ENCODE assay signal across 29 cellular contexts in the genomic region with DNA sequence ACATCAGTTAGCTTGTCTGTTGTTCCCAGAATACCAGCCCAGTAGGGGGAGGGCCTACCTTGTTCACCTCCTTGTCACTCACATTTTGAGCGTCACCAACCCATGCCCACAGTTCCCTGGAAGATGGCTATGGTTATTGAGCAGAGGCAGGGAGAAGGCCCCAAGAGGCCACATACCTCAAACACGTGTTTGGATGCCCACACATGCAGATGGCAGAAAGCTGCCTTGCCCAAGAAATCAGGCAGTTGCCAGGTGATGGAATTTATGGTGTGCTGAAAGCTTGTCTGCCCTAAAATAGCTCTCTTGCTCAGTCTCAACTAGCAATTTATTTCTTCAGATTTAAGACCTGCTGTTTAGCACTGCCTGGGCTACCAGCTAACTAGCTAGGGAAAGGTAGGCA. TPM values are rescaled to one million over a fixed set of nuclear protein-coding genes. Genes with fewer than 3 reads are reported as not detected.
DNase-seq lines count a peak whose midpoint lies in the region; ATAC-seq, FAIRE-seq and TF ChIP-seq lines count a peak whose summit lies in the region.
"Had no signal": no experiment of that assay in that cellular context is flagged by ENCODE, and none has a peak within 500 bp of the region (broad histone marks: within the 10 kb centered on the region; RNA-seq: fewer than 3 reads in every experiment).

No MANE protein-coding gene starts in this region.

- peaks cover 10% of the 10 kb centered on the region for H4K20me1 ChIP-seq in astrocyte (ENCODE audit: insufficient read depth, low read length)

- H3K4me2 ChIP-seq in astrocyte (ENCODE audit: low read length): no peak overlapping the region
- H3K4me2 ChIP-seq: GM23338, neural progenitor cell had no signal

- H3K27ac Mint-ChIP-seq in Calu3 (ENCODE audit: unreplicated experiment) (peak overlapping the region; percentile 21), astrocyte (ENCODE audit: unreplicated experiment) (no peak overlapping the region), glutamatergic neuron (ENCODE audit: unreplicated experiment) (no peak overlapping the region)
- H3K27ac Mint-ChIP-seq: activated CD4-positive, alpha-beta memory T cell treated with anti-CD3 and anti-CD28 coated beads, Interleukin-2, amount 10 ng/mL, durations not matched to agents 7 days and 5 days; activated naive CD4-positive, alpha-beta T cell treated with anti-CD3 and anti-CD28 coated beads for 36 hours; GM23338; neural progenitor cell; T-helper 1 cell treated with Interleukin-12 subunit alpha and Interleukin-12 subunit beta and Interleukin-4 antibody, amounts not matched to agents 30 μg/mL and 1 μg/mL, for 36 hours had no signal

- BruUV-seq in Calu3 (replicated peaks; lab: Mats Ljungman, UMichigan): no TSS peak

- H3K4me1 ChIP-seq in astrocyte (ENCODE audit: insufficient read depth, low read length) (peaks cover 6% of the 10 kb centered on the region), ascending aorta (peaks cover 0 to 2% of the 10 kb centered on the region in 2 donors)
- H3K4me1 ChIP-seq: left lung, neural progenitor cell had no signal

- DNase-seq in AG10803 (ENCODE audit: low read depth): peak; percentile 54
- no peak for DNase-seq in Calu3
- DNase-seq in astrocyte (ENCODE audit: low read depth): no peak
- peak; percentile 37 for DNase-seq in renal cortical epithelial cell (ENCODE audit: low read depth)
- DNase-seq in stimulated activated CD4-positive, alpha-beta T cell treated with anti-CD3 and anti-CD28 coated beads, Interleukin-15, amount 100 ng/mL, for 24 hours: no peak
- no peak for DNase-seq in glutamatergic neuron
- no peak for DNase-seq in ascending aorta (ENCODE audit: low spot score in 2 of 2)
- DNase-seq in left colon: no peak
- DNase-seq: activated CD4-positive, alpha-beta memory T cell treated with anti-CD3 and anti-CD28 coated beads, Interleukin-2, amount 10 ng/mL, durations not matched to agents 7 days and 5 days; activated CD8-positive, alpha-beta memory T cell treated with anti-CD3 and anti-CD28 coated beads, Interleukin-2, amount 50 U/mL, for 4 hours; activated naive CD4-positive, alpha-beta T cell treated with anti-CD3 and anti-CD28 coated beads for 36 hours; C1 segment of cervical spinal cord; DMS79; effector CD4-positive, alpha-beta T cell; left lung; mesendoderm; NCI-H1048; NCI-H524; NK-92 treated with Interleukin-12 subunit alpha and Interleukin-12 subunit beta, amount 100 ng/mL, for 24 hours; right cardiac atrium; stimulated activated CD4-positive, alpha-beta T cell treated with anti-CD3 and anti-CD28 coated beads, Interleukin-4, amount 100 ng/mL, for 24 hours had no signal

- H3K4me3 ChIP-seq in AG10803 (ENCODE audit: low read length) (no peak overlapping the region), astrocyte (ENCODE audit: insufficient read depth, low read depth, low read length) (no peak overlapping the region), ascending aorta (no peak overlapping the region)
- H3K4me3 ChIP-seq: GM23338, left lung, neural progenitor cell had no signal

- no peak overlapping the region for H2AFZ ChIP-seq in astrocyte (ENCODE audit: low read depth, low read length)
- H2AFZ ChIP-seq: GM23338, neural progenitor cell had no signal

- H3K36me3 Mint-ChIP-seq in Calu3 (ENCODE audit: insufficient read depth, unreplicated experiment): peaks cover 17% of the 10 kb centered on the region
- H3K36me3 Mint-ChIP-seq in astrocyte (ENCODE audit: low read depth, unreplicated experiment): peaks cover 8% of the 10 kb centered on the region
- H3K36me3 Mint-ChIP-seq in glutamatergic neuron (ENCODE audit: unreplicated experiment): peaks cover 4% of the 10 kb centered on the region
- H3K36me3 Mint-ChIP-seq: neural progenitor cell, type B pancreatic cell had no signal

- H3K9me3 Mint-ChIP-seq in Calu3 (ENCODE audit: low read depth, unreplicated experiment) (peaks cover 4% of the 10 kb centered on the region), astrocyte (ENCODE audit: unreplicated experiment) (peaks cover 6% of the 10 kb centered on the region), glutamatergic neuron (ENCODE audit: unreplicated experiment) (peaks cover 8% of the 10 kb centered on the region)
- H3K9me3 Mint-ChIP-seq: activated CD4-positive, alpha-beta memory T cell treated with anti-CD3 and anti-CD28 coated beads, Interleukin-2, amount 10 ng/mL, durations not matched to agents 7 days and 5 days; activated naive CD4-positive, alpha-beta T cell treated with anti-CD3 and anti-CD28 coated beads for 36 hours; T-helper 1 cell treated with Interleukin-12 subunit alpha and Interleukin-12 subunit beta and Interleukin-4 antibody, amounts not matched to agents 30 μg/mL and 1 μg/mL, for 36 hours; type B pancreatic cell had no signal

- H3K79me2 ChIP-seq in astrocyte (ENCODE audit: insufficient read depth, low read length): no peaks in the 10 kb centered on the region

- no peak overlapping the region for H3K27ac ChIP-seq in astrocyte (ENCODE audit: low read depth, low read length)
- no peak overlapping the region for H3K27ac ChIP-seq in ascending aorta
- H3K27ac ChIP-seq: left lung, neural progenitor cell had no signal

- TF ChIP-seq CTCF in AG10803 (conservative IDR thresholded peaks at IDR 0.05; ENCODE audit: low read length) (no peak), Calu3 (IDR thresholded peaks at IDR 0.05; ENCODE audit: unreplicated experiment) (no peak), astrocyte (IDR thresholded peaks at IDR 0.05; ENCODE audit: insufficient read depth, low read depth, low read length) (no peak), glutamatergic neuron (IDR thresholded peaks at IDR 0.05; ENCODE audit: partially characterized antibody, unreplicated experiment) (no peak), ascending aorta (IDR thresholded peaks at IDR 0.05) (no peak)

- peak; percentile 17 for FAIRE-seq in astrocyte (lab: Jason Lieb, UNC)
- FAIRE-seq: colon, G401.6 had no signal

- CTCF ChIA-PET in Calu3 (lab: Charles Lee): no interaction called here

- H3K36me3 ChIP-seq in astrocyte (ENCODE audit: insufficient read depth, low read length): no peaks in the 10 kb centered on the region
- peaks cover 0 to 3% of the 10 kb centered on the region in 2 donors for H3K36me3 ChIP-seq in ascending aorta
- H3K36me3 ChIP-seq: neural progenitor cell had no signal

- ATAC-seq in left colon: no peak
- ATAC-seq: activated CD4-positive, CD25-positive, alpha-beta regulatory T cell treated with anti-CD3 and anti-CD28 coated beads, Interleukin-2, amount 50 U/mL, for 24 hours; GM23338; left lung; right cardiac atrium; SK-N-SH treated with all-trans-retinoic acid at 6 μM for 48 hours had no signal

- H3K4me3 Mint-ChIP-seq in Calu3 (ENCODE audit: low read depth, unreplicated experiment) (no peak overlapping the region), astrocyte (ENCODE audit: unreplicated experiment) (no peak overlapping the region), glutamatergic neuron (ENCODE audit: unreplicated experiment) (no peak overlapping the region)
- H3K4me3 Mint-ChIP-seq: activated CD4-positive, alpha-beta memory T cell treated with anti-CD3 and anti-CD28 coated beads, Interleukin-2, amount 10 ng/mL, durations not matched to agents 7 days and 5 days; activated naive CD4-positive, alpha-beta T cell treated with anti-CD3 and anti-CD28 coated beads for 36 hours; GM23338; neural progenitor cell; T-helper 1 cell treated with Interleukin-12 subunit alpha and Interleukin-12 subunit beta and Interleukin-4 antibody, amounts not matched to agents 30 μg/mL and 1 μg/mL, for 36 hours; type B pancreatic cell had no signal

- H3K9ac ChIP-seq in astrocyte (ENCODE audit: low read length): no peak overlapping the region
- H3K9ac ChIP-seq: neural progenitor cell had no signal

- H3K9me3 ChIP-seq in astrocyte (ENCODE audit: insufficient read depth, low read depth, low read length): peaks cover 7% of the 10 kb centered on the region
- H3K9me3 ChIP-seq in ascending aorta: no peaks in the 10 kb centered on the region
- H3K9me3 ChIP-seq: left lung had no signal

- H3K27me3 Mint-ChIP-seq in Calu3 (ENCODE audit: unreplicated experiment) (no peaks in the 10 kb centered on the region), astrocyte (ENCODE audit: low read depth, unreplicated experiment) (peaks cover 6% of the 10 kb centered on the region), glutamatergic neuron (ENCODE audit: unreplicated experiment) (peaks cover 10% of the 10 kb centered on the region)

- H3K4me1 Mint-ChIP-seq in Calu3 (ENCODE audit: low read depth, unreplicated experiment) (no peaks in the 10 kb centered on the region), astrocyte (ENCODE audit: low read depth, unreplicated experiment) (peaks cover 4% of the 10 kb centered on the region), glutamatergic neuron (ENCODE audit: low read depth, unreplicated experiment) (peaks cover 2% of the 10 kb centered on the region)
- H3K4me1 Mint-ChIP-seq: activated CD4-positive, alpha-beta memory T cell treated with anti-CD3 and anti-CD28 coated beads, Interleukin-2, amount 10 ng/mL, durations not matched to agents 7 days and 5 days; GM23338; neural progenitor cell had no signal

- H3K27me3 ChIP-seq in astrocyte (ENCODE audit: insufficient read depth, low read length): no peaks in the 10 kb centered on the region
- no peaks in the 10 kb centered on the region for H3K27me3 ChIP-seq in ascending aorta
- H3K27me3 ChIP-seq: left lung, neural progenitor cell had no signal

- intact Hi-C loops in Calu3 (cut with micrococcal nuclease; ENCODE audit: unreplicated experiment): no loop called here
- intact Hi-C loops in ascending aorta (cut with DNase I): no loop called here
- intact Hi-C loops in left colon (cut with DNase I, micrococcal nuclease): no loop called here

RNA-seq across cellular contexts. Expression of a gene that starts 16.5 kb away (rescaled TPM):
- total RNA-seq in Calu3 (2022) (79.6 and 110 TPM in 2 replicates), astrocyte (20.2 and 20.9 TPM in 2 replicates), renal cortical epithelial cell (83.9 and 112 TPM in 2 replicates), glutamatergic neuron (ENCODE audit: unreplicated experiment) (8.2 TPM), ascending aorta (20.1 TPM), left colon (100 to 1,000 TPM; 168 to 172 TPM)

RNA-seq across cellular contexts. Expression of a gene that starts 38.3 kb away (rescaled TPM):
- total RNA-seq in Calu3 (2022) (152 and 163 TPM in 2 replicates), astrocyte (133 and 150 TPM in 2 replicates), renal cortical epithelial cell (157 and 172 TPM in 2 replicates), glutamatergic neuron (ENCODE audit: unreplicated experiment) (269 TPM), ascending aorta (99.7 TPM), left colon (100 to 1,000 TPM; 165 to 171 TPM)

Comparison
In these comparisons a context has a peak if more than half of its experiments do, and no peak if none do; other contexts are left out.
1. DNase-seq: peak in AG10803 (single experiment) and renal cortical epithelial cell (single experiment); none in Calu3 (single experiment), astrocyte (single experiment), stimulated activated CD4-positive, alpha-beta T cell treated with anti-CD3 and anti-CD28 coated beads, Interleukin-15, amount 100 ng/mL, for 24 hours (single experiment), glutamatergic neuron (single experiment), ascending aorta (0 of 2) and left colon (0 of 2).